23 cellular contexts compared by ENCODE assay signal in the genomic region with DNA sequence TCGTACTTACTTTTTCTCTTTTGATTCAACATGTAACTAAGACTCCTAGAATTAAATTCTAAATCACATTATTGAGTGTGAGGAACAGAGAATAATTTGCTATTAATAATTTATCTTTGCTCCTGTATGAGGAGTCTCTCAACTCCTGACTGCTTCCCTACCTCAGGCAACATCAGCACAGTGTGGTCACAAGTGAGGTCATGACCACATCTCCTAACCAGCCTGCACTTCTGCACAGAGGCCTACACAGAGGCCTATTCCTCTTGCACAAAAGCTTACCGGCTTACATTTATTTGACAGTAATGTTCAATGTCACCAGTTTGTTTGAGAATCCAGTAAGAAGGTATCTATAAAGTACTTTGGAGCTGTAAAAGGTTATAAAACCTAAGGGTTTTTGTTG.
DNase-seq lines count a peak whose midpoint lies in the region; ATAC-seq and TF ChIP-seq lines count a peak whose summit lies in the region.
"Had no signal": no experiment of that assay in that cellular context is flagged by ENCODE, and none has a peak within 500 bp of the region (broad histone marks: within the 10 kb centered on the region; RNA-seq: fewer than 3 reads in every experiment).

No MANE protein-coding gene starts in this region.

- H2AK5ac ChIP-seq in mesenchymal stem cell (ENCODE audit: low read length, severe bottlenecking): no peak overlapping the region

- 57% methylated on average over 1 of the region's 2 CpGs for WGBS in mesenchymal stem cell

- H2BK5ac ChIP-seq in mesenchymal stem cell (ENCODE audit: low read depth, low read length, poor library complexity, severe bottlenecking): no peak overlapping the region

- TF ChIP-seq CTCF in DND-41 (IDR thresholded peaks at IDR 0.05; ENCODE audit: borderline replicate concordance, extremely low read depth, low read length, poor library complexity, severe bottlenecking): no peak

- H3K4me3 ChIP-seq in DND-41 (ENCODE audit: low read depth in 1 of 2, low read length in 2 of 2) (no peak overlapping the region), SJCRH30 (no peak overlapping the region), mesenchymal stem cell (ENCODE audit: insufficient read depth in 1 of 2, low read depth in 1 of 2, low read length in 2 of 2) (no peak overlapping the region)
- no peak overlapping the region for H3K4me3 ChIP-seq in Jurkat, Clone E6-1 (ENCODE audit: low read length)
- H3K4me3 ChIP-seq: A549, BLaER1, K562, Peyer's patch, SK-N-MC had no signal

- H4K8ac ChIP-seq in mesenchymal stem cell (ENCODE audit: low read length): no peak overlapping the region

- no peak overlapping the region for H3K27ac ChIP-seq in DND-41 (ENCODE audit: low read length)
- H3K27ac ChIP-seq in SJCRH30: no peak overlapping the region
- no peak overlapping the region for H3K27ac ChIP-seq in mesenchymal stem cell (ENCODE audit: low read length, poor library complexity, severe bottlenecking)
- H3K27ac ChIP-seq: A549, BLaER1, Peyer's patch, SK-N-MC had no signal

- no peak overlapping the region for H4K91ac ChIP-seq in mesenchymal stem cell (ENCODE audit: low read length)

- H3K4me1 ChIP-seq in DND-41 (ENCODE audit: insufficient read depth, low read length): no peaks in the 10 kb centered on the region
- no peaks in the 10 kb centered on the region for H3K4me1 ChIP-seq in SJCRH30
- peaks cover 2% of the 10 kb centered on the region for H3K4me1 ChIP-seq in mesenchymal stem cell (ENCODE audit: control insufficient read depth, insufficient read depth, low read depth, low read length)
- H3K4me1 ChIP-seq: A549, BLaER1, Peyer's patch had no signal

- no peak overlapping the region for H3K4ac ChIP-seq in mesenchymal stem cell (ENCODE audit: low read depth in 1 of 2, low read length in 2 of 2)

- H3K9ac ChIP-seq in DND-41 (ENCODE audit: low read depth, low read length) (no peak overlapping the region), mesenchymal stem cell (ENCODE audit: low read length) (no peak overlapping the region)
- H3K9ac ChIP-seq: BLaER1 had no signal

- H3K4me2 ChIP-seq in DND-41 (ENCODE audit: insufficient read depth, low read length): no peak overlapping the region
- no peak overlapping the region for H3K4me2 ChIP-seq in mesenchymal stem cell (ENCODE audit: low read length, poor library complexity, severe bottlenecking)
- H3K4me2 ChIP-seq: A549, BLaER1 had no signal

- ATAC-seq in DND-41 (ENCODE audit: insufficient read depth, low read depth): peak; percentile 59; the same call in 2 of the 3 replicates
- ATAC-seq: A549; CD8-positive, alpha-beta T cell; HCT116; K562 had no signal

- H3K23ac ChIP-seq in mesenchymal stem cell (ENCODE audit: low read length in 2 of 2): no peak overlapping the region

- H3K27me3 ChIP-seq in DND-41 (ENCODE audit: insufficient read depth, low read length, poor library complexity): no peaks in the 10 kb centered on the region
- no peaks in the 10 kb centered on the region for H3K27me3 ChIP-seq in SJCRH30
- H3K27me3 ChIP-seq in mesenchymal stem cell (ENCODE audit: control insufficient read depth in 1 of 2, insufficient read depth in 1 of 2, low read length in 2 of 2): no peaks in the 10 kb centered on the region
- H3K27me3 ChIP-seq: BLaER1, Peyer's patch had no signal

- H3K14ac ChIP-seq in mesenchymal stem cell (ENCODE audit: low read length in 2 of 2): no peak overlapping the region

- H2BK120ac ChIP-seq in mesenchymal stem cell (ENCODE audit: low read depth, low read length): no peak overlapping the region

- H3K79me2 ChIP-seq in DND-41 (ENCODE audit: insufficient read depth, low read length): no peaks in the 10 kb centered on the region

- H2BK12ac ChIP-seq in mesenchymal stem cell (ENCODE audit: low read length in 2 of 2): no peak overlapping the region

- DNase-seq in DND-41 (peak; percentile 4), SJCRH30 (peak; percentile 5 to 11), kidney tubule cell (ENCODE audit: low spot score) (peak; percentile 2), SW 1271 (lab: John Stamatoyannopoulos, UW) (no peak), DMS53 (lab: John Stamatoyannopoulos, UW) (no peak), mesenchymal stem cell (no peak)
- DNase-seq in Jurkat, Clone E6-1 (ENCODE audit: low read depth, low spot score): peak; percentile 11
- DNase-seq: CD8-positive, alpha-beta T cell; DMS79; GDM1; NCI-H1092 treated with DMSO at 0.1 percent for 48 hours; NCI-H146; NCI-H2029 treated with DMSO at 0.1 percent for 48 hours; NCI-H2171 treated with DMSO at 0.1 percent for 48 hours; NCI-H446 treated with DMSO at 0.1 percent for 48 hours; Peyer's patch; Right ventricle myocardium superior; T-helper 1 cell had no signal

- no peaks in the 10 kb centered on the region for H3K36me3 ChIP-seq in DND-41 (ENCODE audit: insufficient read depth, low read length)
- no peaks in the 10 kb centered on the region for H3K36me3 ChIP-seq in SJCRH30
- no peaks in the 10 kb centered on the region for H3K36me3 ChIP-seq in mesenchymal stem cell (ENCODE audit: control insufficient read depth in 1 of 2, insufficient read depth in 2 of 2, low read depth in 1 of 2, low read length in 2 of 2)
- H3K36me3 ChIP-seq: BLaER1, Peyer's patch had no signal

- no peaks in the 10 kb centered on the region for H4K20me1 ChIP-seq in DND-41 (ENCODE audit: insufficient read depth, low read length)
- H4K20me1 ChIP-seq: BLaER1 had no signal

- no peak overlapping the region for H2BK15ac ChIP-seq in mesenchymal stem cell (ENCODE audit: low read depth, poor library complexity, severe bottlenecking)

- H3K18ac ChIP-seq in mesenchymal stem cell (ENCODE audit: low read depth in 1 of 2, low read length in 2 of 2): peak overlapping the region in 1 of 2 experiments; percentile 40

- no peaks in the 10 kb centered on the region for H3K9me3 ChIP-seq in DND-41 (ENCODE audit: insufficient read depth, low read length, severe bottlenecking)
- no peaks in the 10 kb centered on the region; the same call in 1 of the 2 replicates for H3K9me3 ChIP-seq in SJCRH30 (replicated peaks)
- no peaks in the 10 kb centered on the region for H3K9me3 ChIP-seq in mesenchymal stem cell (ENCODE audit: control insufficient read depth, low read length)
- H3K9me3 ChIP-seq: A549, BLaER1, Peyer's patch had no signal

- H2AFZ ChIP-seq in DND-41 (ENCODE audit: low read depth, low read length): no peak overlapping the region
- no peak overlapping the region for H2AFZ ChIP-seq in mesenchymal stem cell (ENCODE audit: low read depth, low read length)

- no peaks in the 10 kb centered on the region for H3K79me1 ChIP-seq in mesenchymal stem cell (replicated peaks; ENCODE audit: low read length, poor library complexity, severe bottlenecking)

Comparison
In these comparisons a context has a peak if more than half of its experiments do, and no peak if none do; other contexts are left out.
1. DNase-seq: peak in DND-41 (single experiment), Jurkat, Clone E6-1 (single experiment), SJCRH30 (2 of 2) and kidney tubule cell (single experiment); none in SW 1271 (0 of 2), DMS53 (single experiment) and mesenchymal stem cell (single experiment).